In genomic region chr17:2948721-2949468, GRCh38 we compare ENCODE assay signal across 15 cellular contexts.
"Had no signal": no experiment of that assay in that cellular context is flagged by ENCODE, and none has a peak within 500 bp of the region (broad histone marks: within the 10 kb centered on the region; RNA-seq: fewer than 3 reads in every experiment).

No MANE protein-coding gene starts in this region.

- DNase-seq: activated CD4-positive, alpha-beta T cell treated with anti-CD3 and anti-CD28 coated beads, Interleukin-2, amount 10 ng/mL, durations not matched to agents 7 days and 5 days; activated CD8-positive, alpha-beta memory T cell treated with anti-CD3 and anti-CD28 coated beads, Interleukin-2, amount 50 U/mL, for 4 hours; activated naive CD4-positive, alpha-beta T cell treated with anti-CD3 and anti-CD28 coated beads, Interleukin-2, amount 10 ng/mL, durations not matched to agents 7 days and 5 days; activated naive CD8-positive, alpha-beta T cell treated with anti-CD3 and anti-CD28 coated beads, Interleukin-2, amount 50 U/mL, for 24 hours; activated T-cell treated with anti-CD3 and anti-CD28 coated beads, Interleukin-2, amount 50 U/mL, for 4 hours; effector CD8-positive, alpha-beta T cell; nephron progenitor cell; occipital lobe; stimulated activated CD4-positive, alpha-beta T cell treated with anti-CD3 and anti-CD28 coated beads, Interleukin-15, amount 100 ng/mL, for 24 hours; stimulated activated CD4-positive, alpha-beta T cell treated with anti-CD3 and anti-CD28 coated beads, Interleukin-2, amount 100 ng/mL, for 48 hours; thyroid gland had no signal

- H3K27me3 ChIP-seq: ascending aorta, thyroid gland had no signal

- H3K4me1 ChIP-seq: ascending aorta, prostate gland, thyroid gland had no signal

- H3K36me3 ChIP-seq: ascending aorta, prostate gland, thyroid gland had no signal

- H3K9me3 ChIP-seq: ascending aorta, prostate gland, thyroid gland had no signal

- H3K4me3 ChIP-seq: ascending aorta, lung, prostate gland, skin epidermis, thyroid gland had no signal

- ATAC-seq: activated T-cell treated with anti-CD3 and anti-CD28 coated beads, Interleukin-2, amount 50 U/mL, for 4 hours had no signal

- H3K27ac ChIP-seq: ascending aorta, prostate gland, skin epidermis, thyroid gland had no signal
